In the genomic region with DNA sequence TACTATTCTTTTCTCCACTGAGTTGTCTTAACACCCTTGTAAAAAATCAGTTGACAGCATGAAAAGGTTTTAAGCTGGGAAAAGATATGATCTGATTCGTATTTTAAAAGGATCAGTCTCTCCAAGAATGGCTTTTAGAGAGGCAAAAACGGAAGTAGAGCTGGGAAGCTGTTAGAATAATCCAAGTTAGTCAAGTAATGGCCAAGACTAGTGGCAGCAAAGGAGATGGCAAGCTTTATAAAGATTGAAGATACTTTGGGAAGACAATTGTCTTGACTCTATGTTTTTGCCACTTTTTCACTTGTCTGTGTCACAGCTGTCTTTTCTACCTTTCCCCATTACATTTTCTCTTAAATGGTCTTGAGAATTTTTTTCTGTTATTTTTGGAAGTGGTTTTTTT, we compare ENCODE assay signal across 23 cellular contexts.
DNase-seq lines count a peak whose midpoint lies in the region; ATAC-seq and TF ChIP-seq lines count a peak whose summit lies in the region.
"Had no signal": no experiment of that assay in that cellular context is flagged by ENCODE, and none has a peak within 500 bp of the region (broad histone marks: within the 10 kb centered on the region; RNA-seq: fewer than 3 reads in every experiment).

No MANE protein-coding gene starts in this region.

- no peak for TF ChIP-seq EP300 in upper lobe of left lung (IDR thresholded peaks at IDR 0.05)

- no peaks in the 10 kb centered on the region for H3K4me1 ChIP-seq in upper lobe of left lung
- H3K4me1 ChIP-seq: BLaER1 treated with 17β-estradiol and CSF1 and Interleukin-3, amounts not matched to agents 10 nM and 100 nM; gastrocnemius medialis; lower lobe of right lung; upper lobe of right lung had no signal

- H3K27ac Mint-ChIP-seq in central memory CD8-positive, alpha-beta T cell (ENCODE audit: low read depth): peak overlapping the region; percentile 19
- H3K27ac Mint-ChIP-seq in progenitor cell of endocrine pancreas: no peak overlapping the region
- H3K27ac Mint-ChIP-seq: activated CD4-positive, alpha-beta memory T cell treated with anti-CD3 and anti-CD28 coated beads, Interleukin-2, amount 10 ng/mL, durations not matched to agents 7 days and 5 days; activated naive CD4-positive, alpha-beta T cell treated with anti-CD3 and anti-CD28 coated beads for 36 hours; activated T-helper 1 cell treated with anti-CD3 and anti-CD28 coated beads, Interleukin-12 subunit alpha, Interleukin-12 subunit beta, Interleukin-2, Interleukin-4 antibody, amounts not matched to agents 30 ng/mL and 10 ng/mL and 1 ng/mL, durations not matched to agents 14 hours and 24 hours and 36 hours had no signal

- H3K9me3 ChIP-seq in upper lobe of left lung: no peaks in the 10 kb centered on the region
- H3K9me3 ChIP-seq: BLaER1 treated with 17β-estradiol and CSF1 and Interleukin-3, amounts not matched to agents 10 nM and 100 nM; gastrocnemius medialis; lower lobe of right lung; mucosa of descending colon; upper lobe of right lung had no signal

- H3K9me3 Mint-ChIP-seq in central memory CD8-positive, alpha-beta T cell: no peaks in the 10 kb centered on the region
- H3K9me3 Mint-ChIP-seq in progenitor cell of endocrine pancreas (ENCODE audit: low read depth): no peaks in the 10 kb centered on the region
- H3K9me3 Mint-ChIP-seq: activated CD4-positive, alpha-beta memory T cell treated with anti-CD3 and anti-CD28 coated beads, Interleukin-2, amount 10 ng/mL, durations not matched to agents 7 days and 5 days; activated naive CD4-positive, alpha-beta T cell treated with anti-CD3 and anti-CD28 coated beads for 36 hours; activated T-helper 1 cell treated with anti-CD3 and anti-CD28 coated beads, Interleukin-12 subunit alpha, Interleukin-12 subunit beta, Interleukin-2, Interleukin-4 antibody, amounts not matched to agents 30 ng/mL and 10 ng/mL and 1 ng/mL, durations not matched to agents 14 hours and 24 hours and 36 hours; natural killer cell had no signal

- no peak overlapping the region for H3K4me3 Mint-ChIP-seq in central memory CD8-positive, alpha-beta T cell
- no peak overlapping the region for H3K4me3 Mint-ChIP-seq in progenitor cell of endocrine pancreas (ENCODE audit: low read depth)
- H3K4me3 Mint-ChIP-seq: activated CD4-positive, alpha-beta memory T cell treated with anti-CD3 and anti-CD28 coated beads, Interleukin-2, amount 10 ng/mL, durations not matched to agents 7 days and 5 days; activated naive CD4-positive, alpha-beta T cell treated with anti-CD3 and anti-CD28 coated beads for 36 hours; activated T-helper 1 cell treated with anti-CD3 and anti-CD28 coated beads, Interleukin-12 subunit alpha, Interleukin-12 subunit beta, Interleukin-2, Interleukin-4 antibody, amounts not matched to agents 30 ng/mL and 10 ng/mL and 1 ng/mL, durations not matched to agents 14 hours and 24 hours and 36 hours; natural killer cell had no signal

- H3K27me3 Mint-ChIP-seq in central memory CD8-positive, alpha-beta T cell: no peaks in the 10 kb centered on the region
- H3K27me3 Mint-ChIP-seq in progenitor cell of endocrine pancreas: no peaks in the 10 kb centered on the region
- H3K27me3 Mint-ChIP-seq: activated CD4-positive, alpha-beta memory T cell treated with anti-CD3 and anti-CD28 coated beads, Interleukin-2, amount 10 ng/mL, durations not matched to agents 7 days and 5 days had no signal

- H3K27me3 ChIP-seq in upper lobe of left lung: no peaks in the 10 kb centered on the region
- H3K27me3 ChIP-seq: BLaER1 treated with 17β-estradiol and CSF1 and Interleukin-3, amounts not matched to agents 10 nM and 100 nM; gastrocnemius medialis; upper lobe of right lung had no signal

- no peak overlapping the region for H3K27ac ChIP-seq in upper lobe of left lung
- H3K27ac ChIP-seq: BLaER1 treated with 17β-estradiol and CSF1 and Interleukin-3, amounts not matched to agents 10 nM and 100 nM; gastrocnemius medialis; lower lobe of right lung; upper lobe of right lung had no signal

- peak; percentile 7 for DNase-seq in Jurkat, Clone E6-1 (ENCODE audit: low read depth, low spot score)
- DNase-seq in central memory CD8-positive, alpha-beta T cell (ENCODE audit: low spot score in 2 of 2): no peak
- DNase-seq in progenitor cell of endocrine pancreas (ENCODE audit: low spot score, unreplicated experiment) (no peak), dermis blood vessel endothelial cell (no peak), activated gamma-delta T cell treated with Interleukin-2 at 50 U/mL for 16 hours (no peak), upper lobe of left lung (no peak)
- DNase-seq: activated CD4-positive, alpha-beta memory T cell treated with anti-CD3 and anti-CD28 coated beads, Interleukin-2, amount 10 ng/mL, durations not matched to agents 7 days and 5 days; activated CD8-positive, alpha-beta memory T cell treated with anti-CD3 and anti-CD28 coated beads, Interleukin-2, amount 50 U/mL, for 48 hours; activated naive CD4-positive, alpha-beta T cell treated with anti-CD3 and anti-CD28 coated beads for 36 hours; COR-L47; gastrocnemius medialis; lower lobe of right lung; mucosa of descending colon; natural killer cell; NCI-H1048; NCI-H1694; Right ventricle myocardium superior; small intestine; stimulated activated naive CD4-positive, alpha-beta T cell; upper lobe of right lung had no signal

- H3K4me1 Mint-ChIP-seq in central memory CD8-positive, alpha-beta T cell: peaks cover 19% of the 10 kb centered on the region
- H3K4me1 Mint-ChIP-seq in progenitor cell of endocrine pancreas (ENCODE audit: low read depth): no peaks in the 10 kb centered on the region
- H3K4me1 Mint-ChIP-seq: activated CD4-positive, alpha-beta memory T cell treated with anti-CD3 and anti-CD28 coated beads, Interleukin-2, amount 10 ng/mL, durations not matched to agents 7 days and 5 days had no signal

- no peaks in the 10 kb centered on the region for H3K36me3 ChIP-seq in upper lobe of left lung
- H3K36me3 ChIP-seq: BLaER1 treated with 17β-estradiol and CSF1 and Interleukin-3, amounts not matched to agents 10 nM and 100 nM; gastrocnemius medialis; lower lobe of right lung; upper lobe of right lung had no signal

- 44 to 55% methylated on average over 2 of the region's 2 CpGs for WGBS in upper lobe of left lung, 2 donors

- H3K36me3 Mint-ChIP-seq in central memory CD8-positive, alpha-beta T cell (ENCODE audit: insufficient read depth): no peaks in the 10 kb centered on the region
- H3K36me3 Mint-ChIP-seq in progenitor cell of endocrine pancreas (ENCODE audit: insufficient read depth): no peaks in the 10 kb centered on the region
- H3K36me3 Mint-ChIP-seq: natural killer cell had no signal

- no peak overlapping the region for H3K4me3 ChIP-seq in Jurkat, Clone E6-1 (ENCODE audit: low read length)
- H3K4me3 ChIP-seq in upper lobe of left lung: no peak overlapping the region
- H3K4me3 ChIP-seq: BLaER1 treated with 17β-estradiol and CSF1 and Interleukin-3, amounts not matched to agents 10 nM and 100 nM; gastrocnemius medialis; lower lobe of right lung; mucosa of descending colon; upper lobe of right lung had no signal

- TF ChIP-seq POLR2A in upper lobe of left lung (IDR thresholded peaks at IDR 0.05): no peak

- TF ChIP-seq CTCF in GM12872 (IDR thresholded peaks at IDR 0.05; ENCODE audit: insufficient read depth, low read depth, low read length) (peak; percentile 21; the same call in 1 of the 3 replicates), progenitor cell of endocrine pancreas (IDR thresholded peaks at IDR 0.05; ENCODE audit: unreplicated experiment) (peak; percentile 12), upper lobe of left lung (IDR thresholded peaks at IDR 0.05) (no peak)

- no peak for ATAC-seq in central memory CD8-positive, alpha-beta T cell (replicated peaks; ENCODE audit: extremely low read depth, poor library complexity, severe bottlenecking)
- no peak for ATAC-seq in upper lobe of left lung (ENCODE audit: low FRiP score in 2 of 2)
- ATAC-seq: gastrocnemius medialis, lower lobe of right lung, mucosa of descending colon, natural killer cell, upper lobe of right lung had no signal

Comparison
In these comparisons a context has a peak if more than half of its experiments do, and no peak if none do; other contexts are left out.
1. CTCF ChIP-seq: peak in GM12872 (single experiment) and progenitor cell of endocrine pancreas (single experiment); none in upper lobe of left lung (0 of 6).